In genomic region chr6:162019311-162019710, GRCh38 we compare ENCODE assay signal across 26 cellular contexts.
A peak's percentile ranks its signal among the peaks of the same experiment; 100 is the strongest.
DNase-seq lines count a peak whose midpoint lies in the region; ATAC-seq and TF ChIP-seq lines count a peak whose summit lies in the region.
"Had no signal": no experiment of that assay in that cellular context is flagged by ENCODE, and none has a peak within 500 bp of the region (broad histone marks: within the 10 kb centered on the region; RNA-seq: fewer than 3 reads in every experiment).

No MANE protein-coding gene starts in this region.

- no peaks in the 10 kb centered on the region for H3K9me2 ChIP-seq in SK-N-SH

- no peak overlapping the region for H3K4me3 Mint-ChIP-seq in nephron progenitor cell
- no peak overlapping the region for H3K4me3 Mint-ChIP-seq in activated CD4-positive, alpha-beta T cell treated with anti-CD3 and anti-CD28 coated beads, Interleukin-2, amount 10 ng/mL, durations not matched to agents 24 days and 14 days
- H3K4me3 Mint-ChIP-seq: CD4-positive, alpha-beta T cell; H9; HFFc6; IgD-negative memory B cell had no signal

- no peaks in the 10 kb centered on the region for H3K27me3 ChIP-seq in SK-N-SH (ENCODE audit: insufficient read depth)
- H3K27me3 ChIP-seq: BE2C had no signal

- peaks cover 0 to 3% of the 10 kb centered on the region in 2 experiments; a peak in 1 of 4 replicates for H3K4me1 ChIP-seq in SK-N-SH (ENCODE audit: control insufficient read depth in 1 of 2, insufficient read depth in 2 of 2, low read depth in 1 of 2, low read length in 1 of 2)
- H3K4me1 ChIP-seq: BE2C had no signal

- H3K4me2 ChIP-seq in SK-N-SH: no peak overlapping the region
- H3K4me2 ChIP-seq: KMS-11 had no signal

- peaks cover 3% of the 10 kb centered on the region for H3K9me3 Mint-ChIP-seq in nephron progenitor cell
- peaks cover 4% of the 10 kb centered on the region for H3K9me3 Mint-ChIP-seq in activated CD4-positive, alpha-beta T cell treated with anti-CD3 and anti-CD28 coated beads, Interleukin-2, amount 10 ng/mL, durations not matched to agents 24 days and 14 days

- H3K9me3 ChIP-seq in SK-N-SH: no peaks in the 10 kb centered on the region
- H3K9me3 ChIP-seq: BE2C had no signal

- H3K36me3 Mint-ChIP-seq in nephron progenitor cell (ENCODE audit: low read depth): no peaks in the 10 kb centered on the region
- no peaks in the 10 kb centered on the region for H3K36me3 Mint-ChIP-seq in activated CD4-positive, alpha-beta T cell treated with anti-CD3 and anti-CD28 coated beads, Interleukin-2, amount 10 ng/mL, durations not matched to agents 24 days and 14 days (ENCODE audit: low read depth)
- H3K36me3 Mint-ChIP-seq: IgD-negative memory B cell had no signal

- TF ChIP-seq EP300 in SK-N-SH (IDR thresholded peaks at IDR 0.05; ENCODE audit: borderline replicate concordance in 1 of 2, low read depth in 1 of 2, low read length in 1 of 2): no peak

- no peak overlapping the region for H3K9ac ChIP-seq in SK-N-SH
- H3K9ac ChIP-seq: GM23248, KMS-11 had no signal

- POLR2A ChIA-PET in SK-N-SH (lab: Yijun Ruan, JAX): no interaction called here

- H3K27ac Mint-ChIP-seq in nephron progenitor cell: peak overlapping the region; percentile 57
- H3K27ac Mint-ChIP-seq in activated CD4-positive, alpha-beta T cell treated with anti-CD3 and anti-CD28 coated beads, Interleukin-2, amount 10 ng/mL, durations not matched to agents 24 days and 14 days: no peak overlapping the region
- H3K27ac Mint-ChIP-seq: CD4-positive, alpha-beta T cell; H9; HFFc6; IgD-negative memory B cell had no signal

- TF ChIP-seq RAD21 in SK-N-SH (IDR thresholded peaks at IDR 0.05; ENCODE audit: low read length): no peak

- H3K27me3 Mint-ChIP-seq in nephron progenitor cell (ENCODE audit: low read depth, poor library complexity): peaks cover 7% of the 10 kb centered on the region
- H3K27me3 Mint-ChIP-seq in activated CD4-positive, alpha-beta T cell treated with anti-CD3 and anti-CD28 coated beads, Interleukin-2, amount 10 ng/mL, durations not matched to agents 24 days and 14 days: no peaks in the 10 kb centered on the region
- H3K27me3 Mint-ChIP-seq: CD4-positive, alpha-beta T cell; IgD-negative memory B cell had no signal

- no peak overlapping the region for H3K4me3 ChIP-seq in SK-N-SH (ENCODE audit: low read depth in 2 of 2, low read length in 1 of 2)
- H3K4me3 ChIP-seq: GM23248, SK-N-MC had no signal

- no peak for TF ChIP-seq CTCF in SK-N-SH (IDR thresholded peaks at IDR 0.05)
- no peak for TF ChIP-seq CTCF in nephron progenitor cell (IDR thresholded peaks at IDR 0.05)

- H4K20me1 ChIP-seq in SK-N-SH (ENCODE audit: insufficient read depth): no peaks in the 10 kb centered on the region

- H3K36me3 ChIP-seq in SK-N-SH (replicated peaks in 1 of 2; ENCODE audit: control insufficient read depth in 1 of 2, insufficient read depth in 2 of 2, low read length in 1 of 2): no peaks in the 10 kb centered on the region
- H3K36me3 ChIP-seq: BE2C had no signal

- peaks cover 5% of the 10 kb centered on the region for H3K4me1 Mint-ChIP-seq in nephron progenitor cell
- no peaks in the 10 kb centered on the region for H3K4me1 Mint-ChIP-seq in activated CD4-positive, alpha-beta T cell treated with anti-CD3 and anti-CD28 coated beads, Interleukin-2, amount 10 ng/mL, durations not matched to agents 24 days and 14 days
- H3K4me1 Mint-ChIP-seq: H9, IgD-negative memory B cell had no signal

- intact Hi-C loops in activated CD4-positive, alpha-beta T cell treated with anti-CD3 and anti-CD28 coated beads, Interleukin-2, amount 10 ng/mL, durations not matched to agents 24 days and 14 days (cut with micrococcal nuclease): no loop called here

- ATAC-seq in GM19452 (IDR thresholded peaks at IDR 0.05; ENCODE audit: unreplicated experiment) (no peak), GM19395 (IDR thresholded peaks at IDR 0.05; ENCODE audit: unreplicated experiment) (no peak)
- ATAC-seq: Panc1 had no signal

- no peaks in the 10 kb centered on the region for H3F3A ChIP-seq in SK-N-SH (replicated peaks; ENCODE audit: insufficient read depth)

- WGBS in SK-N-SH (ENCODE audit: low lambda C conversion rate): 20% methylated on average over 6 of the region's 6 CpGs

- DNase-seq in NCI-H82 (lab: John Stamatoyannopoulos, UW): peak; percentile 10
- no peak for DNase-seq in NCI-H82 treated with DMSO at 0.1 percent for 48 hours (lab: John Stamatoyannopoulos, UW; ENCODE audit: unreplicated experiment)
- peak; percentile 25 for DNase-seq in SK-N-SH
- no peak for DNase-seq in nephron progenitor cell
- no peak for DNase-seq in activated CD4-positive, alpha-beta T cell treated with anti-CD3 and anti-CD28 coated beads, Interleukin-2, amount 10 ng/mL, durations not matched to agents 24 days and 14 days
- no peak for DNase-seq in activated CD8-positive, alpha-beta memory T cell treated with anti-CD3 and anti-CD28 coated beads, Interleukin-2, amount 50 U/mL, for 48 hours
- DNase-seq: ACHN; BE2C; CD4-positive, alpha-beta T cell; GM23248; H9; HFFc6; MM.1S; NCI-H2029; NCI-H2171; NCI-H226; NCI-H510A; NCI-H748 treated with DMSO at 0.1 percent for 48 hours; SHP77 treated with DMSO at 0.1 percent for 48 hours had no signal

- H3K79me2 ChIP-seq in SK-N-SH (ENCODE audit: insufficient read depth): no peaks in the 10 kb centered on the region

- no peak overlapping the region for H2AFZ ChIP-seq in SK-N-SH (ENCODE audit: low read depth)
- H2AFZ ChIP-seq: GM23248 had no signal

- H3K27ac ChIP-seq in SK-N-SH (ENCODE audit: low read depth in 2 of 2, low read length in 1 of 2): no peak overlapping the region
- H3K27ac ChIP-seq: 22Rv1, GM23248, KMS-11, SK-N-MC had no signal

- CTCF ChIA-PET in SK-N-SH (lab: Yijun Ruan, JAX): interaction anchor here (0.9 to 1.3 kb wide), 2 partner anchors 12 to 37 kb away, joined by 3 read pairs; no protein-coding TSS in a partner anchor

TF ChIP-seq in SK-N-SH, 30 proteins besides CTCF, POLR2A, EP300 and RAD21:
- TF ChIP-seq FOSL2 (IDR thresholded peaks at IDR 0.05; ENCODE audit: borderline replicate concordance, low read depth): no peak
- peak; percentile 56; the same call in 1 of the 2 replicates for TF ChIP-seq RCOR1 (IDR thresholded peaks at IDR 0.05; ENCODE audit: low read length)
- TF ChIP-seq GATA2 (CRISPR knock-in tag; IDR thresholded peaks at IDR 0.05): peak; percentile 72

Comparison
In these comparisons a context has a peak if more than half of its experiments do, and no peak if none do; other contexts are left out.
1. DNase-seq: peak in NCI-H82 (single experiment) and SK-N-SH (single experiment); none in NCI-H82 treated with DMSO at 0.1 percent for 48 hours (single experiment), nephron progenitor cell (single experiment), activated CD4-positive, alpha-beta T cell treated with anti-CD3 and anti-CD28 coated beads, Interleukin-2, amount 10 ng/mL, durations not matched to agents 24 days and 14 days (single experiment) and activated CD8-positive, alpha-beta memory T cell treated with anti-CD3 and anti-CD28 coated beads, Interleukin-2, amount 50 U/mL, for 48 hours (single experiment).